1 cellular context compared by ENCODE assay signal in genomic region chr7:100153713-100154519, GRCh38.
TF ChIP-seq lines count a peak whose summit lies in the region.

No MANE protein-coding gene starts in this region.

TF ChIP-seq in IMR-90, 13 proteins besides CTCF, POLR2A, EP300 and RAD21:
- TF ChIP-seq ELK1 (IDR thresholded peaks at IDR 0.05; ENCODE audit: borderline replicate concordance, low read depth, low read length) (no peak), SMC3 (IDR thresholded peaks at IDR 0.05; ENCODE audit: low read depth, low read length) (no peak), CEBPB (IDR thresholded peaks at IDR 0.05; ENCODE audit: low read depth, low read length) (no peak), FOS (IDR thresholded peaks at IDR 0.05; ENCODE audit: low read depth, low read length) (no peak), NFE2L2 (IDR thresholded peaks at IDR 0.05; ENCODE audit: low read depth, low read length) (no peak), CHD1 (IDR thresholded peaks at IDR 0.05; ENCODE audit: low read depth, low read length) (no peak), BHLHE40 (IDR thresholded peaks at IDR 0.05; ENCODE audit: low read depth, low read length) (no peak), RCOR1 (IDR thresholded peaks at IDR 0.05; ENCODE audit: insufficient replicate concordance, low read length) (no peak), MAZ (IDR thresholded peaks at IDR 0.05; ENCODE audit: borderline replicate concordance, low read depth, low read length) (no peak), MXI1 (IDR thresholded peaks at IDR 0.05; ENCODE audit: borderline replicate concordance, low read depth, low read length) (no peak), RFX5 (IDR thresholded peaks at IDR 0.05; ENCODE audit: low read depth, low read length) (no peak), MAFK (IDR thresholded peaks at IDR 0.05; ENCODE audit: low read depth, low read length) (no peak), USF2 (IDR thresholded peaks at IDR 0.05; ENCODE audit: low read depth, low read length) (no peak)
